ENCODE assay signal across 9 cellular contexts in the genomic region with DNA sequence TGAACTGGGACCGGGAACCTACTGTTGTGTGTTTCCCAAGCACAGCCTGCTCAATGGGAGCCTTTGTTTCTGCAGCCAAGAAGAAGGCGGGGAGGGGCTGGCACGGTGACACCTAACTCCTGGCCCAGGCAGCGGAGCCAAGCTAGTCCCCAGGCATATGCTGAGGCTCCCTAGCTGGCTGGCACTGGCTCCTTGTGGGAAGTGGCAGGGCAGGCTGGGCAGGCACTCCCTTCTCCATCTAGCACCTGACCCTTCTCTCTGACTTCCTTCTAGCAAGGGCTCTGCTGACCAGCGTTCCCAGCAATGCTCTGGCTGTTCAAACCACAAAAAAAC.
DNase-seq lines count a peak whose midpoint lies in the region; ATAC-seq and TF ChIP-seq lines count a peak whose summit lies in the region.
"Had no signal": no experiment of that assay in that cellular context is flagged by ENCODE, and none has a peak within 500 bp of the region (broad histone marks: within the 10 kb centered on the region; RNA-seq: fewer than 3 reads in every experiment).

No MANE protein-coding gene starts in this region.

- H3K27me3 ChIP-seq in lung (ENCODE audit: control insufficient read depth, insufficient read depth) (no peaks in the 10 kb centered on the region), GM23248 (replicated peaks; ENCODE audit: insufficient read depth) (peaks cover 18% of the 10 kb centered on the region)
- no peaks in the 10 kb centered on the region for H3K27me3 ChIP-seq in CD4-positive, alpha-beta memory T cell (ENCODE audit: insufficient read depth, low read length)

- peaks cover 2% of the 10 kb centered on the region for H3K9me3 Mint-ChIP-seq in chondrocyte (ENCODE audit: low read depth)
- H3K9me3 Mint-ChIP-seq in CD4-positive, alpha-beta memory T cell: peaks cover 0 to 10% (median 1%) of the 10 kb centered on the region in 8 donors

- H3F3A ChIP-seq in GM23248 (ENCODE audit: insufficient read depth): no peaks in the 10 kb centered on the region

- ATAC-seq in lung (ENCODE audit: insufficient read depth, low FRiP score) (peak; percentile 74), GM19467 (IDR thresholded peaks at IDR 0.05; ENCODE audit: unreplicated experiment) (no peak)

- no peak overlapping the region for H3K9ac ChIP-seq in GM23248

- no peaks in the 10 kb centered on the region for H3K9me2 ChIP-seq in GM23248 (ENCODE audit: insufficient read depth)

- peaks cover 2% of the 10 kb centered on the region for H3K36me3 Mint-ChIP-seq in chondrocyte (ENCODE audit: low read depth)
- no peaks in the 10 kb centered on the region for H3K36me3 Mint-ChIP-seq in CD4-positive, alpha-beta memory T cell

- peak overlapping the region; percentile 55 for H3K27ac Mint-ChIP-seq in chondrocyte (ENCODE audit: unreplicated experiment)
- no peak overlapping the region for H3K27ac Mint-ChIP-seq in CD4-positive, alpha-beta memory T cell

- H3K36me3 ChIP-seq in lung (ENCODE audit: control insufficient read depth in 2 of 2, insufficient read depth in 2 of 2, low read length in 2 of 2) (no peaks in the 10 kb centered on the region), GM23248 (ENCODE audit: low read depth) (no peaks in the 10 kb centered on the region)
- H3K36me3 ChIP-seq in CD4-positive, alpha-beta memory T cell (ENCODE audit: insufficient read depth, low read length): no peaks in the 10 kb centered on the region

- no peak for TF ChIP-seq CTCF in 22Rv1 (IDR thresholded peaks at IDR 0.05)
- no peak for TF ChIP-seq CTCF in chondrocyte (IDR thresholded peaks at IDR 0.05)
- TF ChIP-seq CTCF in lung (IDR thresholded peaks at IDR 0.05; ENCODE audit: control extremely low read depth, extremely low read depth): no peak

- WGBS in lung, 2 donors: 36 to 42% methylated on average over 5 of the region's 5 CpGs
- 30 to 42% methylated on average over 5 of the region's 5 CpGs for WGBS in GM23248 (ENCODE audit: low coverage in 1 of 2, low lambda C conversion rate in 2 of 2, missing lambda C conversion rate in 2 of 2), 2 experiments

- H3K4me1 Mint-ChIP-seq in chondrocyte (ENCODE audit: low read depth): peaks cover 69% of the 10 kb centered on the region
- no peaks in the 10 kb centered on the region for H3K4me1 Mint-ChIP-seq in CD4-positive, alpha-beta memory T cell

- H2AFZ ChIP-seq in GM23248: no peak overlapping the region

- H3K4me3 ChIP-seq in lung: no peak overlapping the region
- H3K4me3 ChIP-seq in GM23248: no peak overlapping the region
- no peak overlapping the region for H3K4me3 ChIP-seq in CD4-positive, alpha-beta memory T cell (ENCODE audit: low read length in 2 of 2)

- H3K4me1 ChIP-seq in lung (ENCODE audit: control insufficient read depth in 2 of 2, insufficient read depth in 2 of 2, low read length in 2 of 2) (peaks cover 11 to 12% of the 10 kb centered on the region in 2 donors), GM23248 (ENCODE audit: insufficient read depth) (no peaks in the 10 kb centered on the region)
- no peaks in the 10 kb centered on the region for H3K4me1 ChIP-seq in CD4-positive, alpha-beta memory T cell (ENCODE audit: insufficient read depth, low read length)

- H3K9me3 ChIP-seq in lung (ENCODE audit: control insufficient read depth in 2 of 2, insufficient read depth in 1 of 2, low read length in 1 of 2) (peaks cover 0 to 7% of the 10 kb centered on the region in 2 donors), GM23248 (ENCODE audit: low read depth) (no peaks in the 10 kb centered on the region)
- H3K9me3 ChIP-seq in CD4-positive, alpha-beta memory T cell (ENCODE audit: control insufficient read depth in 1 of 2, low read length in 2 of 2): no peaks in the 10 kb centered on the region

- peak; percentile 67 for DNase-seq in NCI-H1694 (lab: John Stamatoyannopoulos, UW)
- no peak for DNase-seq in chondrocyte (ENCODE audit: low spot score)
- peak; percentile 85 for DNase-seq in lung (ENCODE audit: low spot score)
- no peak for DNase-seq in T-helper 9 cell
- no peak for DNase-seq in GM23248
- no peak for DNase-seq in CD4-positive, alpha-beta memory T cell
- DNase-seq: activated T-cell treated with anti-CD3 and anti-CD28 coated beads, Interleukin-2, amount 50 U/mL, for 1 hour had no signal

- H3K27me3 Mint-ChIP-seq in chondrocyte (ENCODE audit: low read depth): no peaks in the 10 kb centered on the region
- H3K27me3 Mint-ChIP-seq in CD4-positive, alpha-beta memory T cell: peaks cover 6 to 8% of the 10 kb centered on the region in 2 donors

- H3K27ac ChIP-seq in 22Rv1: peak overlapping the region; percentile 95
- no peak overlapping the region for H3K27ac ChIP-seq in lung (ENCODE audit: low read depth in 1 of 2, low read length in 1 of 2)
- no peak overlapping the region for H3K27ac ChIP-seq in GM23248
- no peak overlapping the region for H3K27ac ChIP-seq in CD4-positive, alpha-beta memory T cell (ENCODE audit: low read depth, low read length)

- H3K79me2 ChIP-seq in GM23248 (ENCODE audit: insufficient read depth): no peaks in the 10 kb centered on the region

- POLR2A ChIA-PET in CD4-positive, alpha-beta memory T cell (lab: Charles Lee; ENCODE audit: partially characterized antibody): no interaction called here

- in situ Hi-C loops in GM23248 (cut with MboI): loop anchor here (25.0 kb wide), 1 partner anchor 564 kb away; no protein-coding TSS in a partner anchor

- no peaks in the 10 kb centered on the region for H4K20me1 ChIP-seq in GM23248 (ENCODE audit: insufficient read depth)

- CTCF ChIA-PET in CD4-positive, alpha-beta memory T cell (lab: Charles Lee; ENCODE audit: partially characterized antibody): no interaction called here

- no peak overlapping the region for H3K4me2 ChIP-seq in GM23248 (ENCODE audit: unreplicated experiment)

- H3K4me3 Mint-ChIP-seq in chondrocyte (ENCODE audit: unreplicated experiment): no peak overlapping the region
- no peak overlapping the region for H3K4me3 Mint-ChIP-seq in CD4-positive, alpha-beta memory T cell

- intact Hi-C loops in CD4-positive, alpha-beta memory T cell (cut with micrococcal nuclease): no loop called here

Comparison
In these comparisons a context has a peak if more than half of its experiments do, and no peak if none do; other contexts are left out.
1. DNase-seq: peak in NCI-H1694 (single experiment) and lung (single experiment); none in chondrocyte (single experiment), T-helper 9 cell (single experiment), GM23248 (single experiment) and CD4-positive, alpha-beta memory T cell (0 of 5).